ENCODE assay signal across 25 cellular contexts in genomic region chr22:20484948-20485683, GRCh38. TPM values are rescaled to one million over a fixed set of nuclear protein-coding genes. Genes with fewer than 3 reads are reported as not detected.
DNase-seq lines count a peak whose midpoint lies in the region; ATAC-seq, FAIRE-seq and TF ChIP-seq lines count a peak whose summit lies in the region.
"Had no signal": no experiment of that assay in that cellular context is flagged by ENCODE, and none has a peak within 500 bp of the region (broad histone marks: within the 10 kb centered on the region; RNA-seq: fewer than 3 reads in every experiment).

No MANE protein-coding gene starts in this region.

- peaks cover 41 to 64% of the 10 kb centered on the region in 2 donors for H3K36me3 Mint-ChIP-seq in CD14-positive monocyte
- peaks cover 20% of the 10 kb centered on the region for H3K36me3 Mint-ChIP-seq in neural crest cell (ENCODE audit: low read depth)
- H3K36me3 Mint-ChIP-seq in stimulated activated effector memory CD8-positive, alpha-beta T cell treated with anti-CD3 and anti-CD28 coated beads, Interleukin-12 subunit alpha, Interleukin-12 subunit beta, amount 100 ng/mL, for 72 hours = peaks cover 7% of the 10 kb centered on the region

- peaks cover 0 to 8% of the 10 kb centered on the region in 2 experiments; a peak in 4 of 5 replicates for H3K4me1 ChIP-seq in K562 (replicated peaks in 1 of 2; ENCODE audit: control insufficient read depth in 2 of 2, insufficient read depth in 2 of 2, low read length in 2 of 2)
- H3K4me1 ChIP-seq: A549; BE2C; BLaER1 treated with 17β-estradiol and CSF1 and Interleukin-3, amounts not matched to agents 10 nM and 100 nM; HAP-1 had no signal

- H3K4me3 Mint-ChIP-seq in CD14-positive monocyte = no peak overlapping the region
- no peak overlapping the region for H3K4me3 Mint-ChIP-seq in neural crest cell
- no peak overlapping the region for H3K4me3 Mint-ChIP-seq in stimulated activated effector memory CD8-positive, alpha-beta T cell treated with anti-CD3 and anti-CD28 coated beads, Interleukin-12 subunit alpha, Interleukin-12 subunit beta, amount 100 ng/mL, for 72 hours
- H3K4me3 Mint-ChIP-seq: HFFc6 had no signal

- no peak overlapping the region for H2AFZ ChIP-seq in K562 (ENCODE audit: low read depth, low read length)

- no peaks in the 10 kb centered on the region for H3K9me3 Mint-ChIP-seq in CD14-positive monocyte
- peaks cover under 1% of the 10 kb centered on the region for H3K9me3 Mint-ChIP-seq in neural crest cell
- no peaks in the 10 kb centered on the region for H3K9me3 Mint-ChIP-seq in stimulated activated effector memory CD8-positive, alpha-beta T cell treated with anti-CD3 and anti-CD28 coated beads, Interleukin-12 subunit alpha, Interleukin-12 subunit beta, amount 100 ng/mL, for 72 hours
- H3K9me3 Mint-ChIP-seq: CD4-positive, alpha-beta memory T cell; HFFc6 had no signal

- no peak for TF ChIP-seq CTCF in CD14-positive monocyte (IDR thresholded peaks at IDR 0.05)
- TF ChIP-seq CTCF in K562 (IDR thresholded peaks at IDR 0.05 in 2 of 3, conservative IDR thresholded peaks at IDR 0.05 in 1 of 3; ENCODE audit: insufficient read depth in 2 of 3, low read depth in 1 of 3, low read length in 3 of 3) = no peak
- TF ChIP-seq CTCF in neural crest cell (conservative IDR thresholded peaks at IDR 0.05) = no peak
- TF ChIP-seq CTCF in lower leg skin (IDR thresholded peaks at IDR 0.05) = no peak
- no peak for TF ChIP-seq CTCF in omental fat pad (IDR thresholded peaks at IDR 0.05)

- H3K27ac Mint-ChIP-seq in CD14-positive monocyte (peak overlapping the region in 4 of 7 donors; percentile 19 to 77 (median 36)), neural crest cell (ENCODE audit: unreplicated experiment) (peak overlapping the region; percentile 60)
- peak overlapping the region; percentile 3 for H3K27ac Mint-ChIP-seq in stimulated activated effector memory CD8-positive, alpha-beta T cell treated with anti-CD3 and anti-CD28 coated beads, Interleukin-12 subunit alpha, Interleukin-12 subunit beta, amount 100 ng/mL, for 72 hours
- H3K27ac Mint-ChIP-seq: HFFc6 had no signal

- no peaks in the 10 kb centered on the region for H3K9me3 ChIP-seq in K562 (replicated peaks; ENCODE audit: control insufficient read depth, insufficient read depth, low read depth, low read length)
- H3K9me3 ChIP-seq: A549, BE2C, HAP-1 had no signal

- H3K4me1 Mint-ChIP-seq in CD14-positive monocyte (peaks cover 3% of the 10 kb centered on the region), neural crest cell (peaks cover 4% of the 10 kb centered on the region)
- peaks cover 21% of the 10 kb centered on the region for H3K4me1 Mint-ChIP-seq in stimulated activated effector memory CD8-positive, alpha-beta T cell treated with anti-CD3 and anti-CD28 coated beads, Interleukin-12 subunit alpha, Interleukin-12 subunit beta, amount 100 ng/mL, for 72 hours

- TF ChIP-seq POLR2A in K562 (conservative IDR thresholded peaks at IDR 0.05) (no peak), lower leg skin (IDR thresholded peaks at IDR 0.05) (no peak)

- TF ChIP-seq RAD21 in K562 (CRISPR knock-in tag; conservative IDR thresholded peaks at IDR 0.05 in 1 of 2, IDR thresholded peaks at IDR 0.05 in 1 of 2) = no peak

- H3K27ac ChIP-seq in K562 (ENCODE audit: extremely low read depth, low read depth, low read length) = no peak overlapping the region
- H3K27ac ChIP-seq: A549; BLaER1 treated with 17β-estradiol and CSF1 and Interleukin-3, amounts not matched to agents 10 nM and 100 nM had no signal

- H4K20me1 ChIP-seq in K562 (replicated peaks; ENCODE audit: control insufficient read depth, insufficient read depth, low read length) = peaks cover 21% of the 10 kb centered on the region

- CTCF ChIA-PET in K562 (lab: Yijun Ruan, JAX; ENCODE audit: low intra/inter-chr PET ratio) = no interaction called here

- in situ Hi-C loops in K562 (cut with MboI) = no loop called here

- no peak for TF ChIP-seq EP300 in K562 (IDR thresholded peaks at IDR 0.05; ENCODE audit: low read length)

- POLR2A ChIA-PET in K562 (lab: Yijun Ruan, JAX) = interaction anchor here (0.6 to 9.2 kb wide), 11 partner anchors 8 to 594 kb away, joined by 3 to 74 read pairs (median 6); partner anchors contain the start of genes KLHL22 and MED15

- FAIRE-seq in K562 (lab: Jason Lieb, UNC) = no peak
- FAIRE-seq: A549, GM12891, GM18507, H54 had no signal

- no peaks in the 10 kb centered on the region for H3K27me3 ChIP-seq in K562 (ENCODE audit: control insufficient read depth in 2 of 2, insufficient read depth in 2 of 2, low read length in 2 of 2)
- H3K27me3 ChIP-seq: BE2C; BLaER1 treated with 17β-estradiol and CSF1 and Interleukin-3, amounts not matched to agents 10 nM and 100 nM had no signal

- H3K9ac ChIP-seq in K562 (ENCODE audit: insufficient read depth in 1 of 2, low read depth in 2 of 2, low read length in 2 of 2) = no peak overlapping the region
- H3K9ac ChIP-seq: BLaER1 treated with 17β-estradiol and CSF1 and Interleukin-3, amounts not matched to agents 10 nM and 100 nM had no signal

- H3K27me3 Mint-ChIP-seq in CD14-positive monocyte (ENCODE audit: low read depth in 3 of 3) (peaks cover 0 to 3% (median 0%) of the 10 kb centered on the region in 3 donors), neural crest cell (ENCODE audit: low read depth) (no peaks in the 10 kb centered on the region)
- H3K27me3 Mint-ChIP-seq: CD4-positive, alpha-beta memory T cell had no signal

- no peaks in the 10 kb centered on the region for H3K79me2 ChIP-seq in K562 (ENCODE audit: control insufficient read depth, insufficient read depth, low read length)

- no peak overlapping the region for H3K4me2 ChIP-seq in K562 (ENCODE audit: insufficient read depth, low read length)
- H3K4me2 ChIP-seq: A549; BLaER1 treated with 17β-estradiol and CSF1 and Interleukin-3, amounts not matched to agents 10 nM and 100 nM had no signal

- intact Hi-C loops in CD14-positive monocyte (cut with micrococcal nuclease) (no loop called here), K562 (cut with micrococcal nuclease) (no loop called here), lower leg skin (cut with DNase I; ENCODE audit: low total_unique reads) (no loop called here)

- H3K36me3 ChIP-seq in K562 (ENCODE audit: control insufficient read depth, insufficient read depth, low read length) = peaks cover 12% of the 10 kb centered on the region

- H3K9me1 ChIP-seq in K562 (ENCODE audit: control insufficient read depth, insufficient read depth, low read length) = peaks cover 13% of the 10 kb centered on the region

- ATAC-seq in K562 (no peak), omental fat pad (ENCODE audit: low FRiP score) (no peak)
- ATAC-seq in stimulated activated effector memory CD8-positive, alpha-beta T cell treated with anti-CD3 and anti-CD28 coated beads, Interleukin-12 subunit alpha, Interleukin-12 subunit beta, amount 100 ng/mL, for 72 hours = no peak
- ATAC-seq: A549 had no signal

- BruUV-seq in K562 (replicated peaks; lab: Mats Ljungman, UMichigan) = no TSS peak

- DNase-seq in CD14-positive monocyte (ENCODE audit: low spot score) (no peak), K562 (ENCODE audit: extremely low read depth in 1 of 4, low spot score in 3 of 4) (no peak), neural crest cell (ENCODE audit: low read depth, low spot score) (no peak), NCI-H1105 treated with DMSO at 0.1 percent for 48 hours (lab: John Stamatoyannopoulos, UW) (no peak), lower leg skin (ENCODE audit: low spot score in 2 of 2) (no peak), omental fat pad (ENCODE audit: low spot score) (no peak)
- no peak for DNase-seq in stimulated activated effector memory CD8-positive, alpha-beta T cell treated with anti-CD3 and anti-CD28 coated beads, Interleukin-12 subunit alpha, Interleukin-12 subunit beta, amount 100 ng/mL, for 72 hours (ENCODE audit: low spot score in 2 of 2)
- DNase-seq: 8988T; ACHN; AML-193; BE2C; Calu3; CD4-positive, alpha-beta memory T cell; COR-L47; DMS53; DMS79 treated with DMSO at 0.1 percent for 48 hours; GF-D8; GOT3; HFFc6 had no signal

- WGBS in K562 (ENCODE audit: insufficient coverage, low coverage, missing lambda C conversion rate) = 56% methylated on average over 4 of the region's 4 CpGs
- 94 to 95% methylated on average over 4 of the region's 4 CpGs for WGBS in lower leg skin, 2 donors

- no peak overlapping the region for H3K4me3 ChIP-seq in K562
- H3K4me3 ChIP-seq in lower leg skin (ENCODE audit: low read depth, poor library complexity, severe bottlenecking) = no peak overlapping the region
- H3K4me3 ChIP-seq: A549; BLaER1 treated with 17β-estradiol and CSF1 and Interleukin-3, amounts not matched to agents 10 nM and 100 nM; HAP-1 had no signal

RNA-seq across cellular contexts. Expression of gene KLHL22, which starts 10.5 kb away (rescaled TPM):
- 1 to 10 TPM; 7.8 to 9.2 TPM for polyA plus RNA-seq in CD14-positive monocyte
- 116 and 152 TPM in 2 replicates for total RNA-seq in K562 (2011; cell fraction: chromatin; rRNA removed; ENCODE audit: low replicate concordance)
- total RNA-seq in K562 (2011; cell fraction: nucleolus; rRNA removed) = 68.5 and 75.0 TPM in 2 replicates
- 88.1 and 101 TPM in 2 replicates for total RNA-seq in K562 (2011; cell fraction: nucleoplasm; rRNA removed)
- 15.1 and 15.6 TPM in 2 replicates for total RNA-seq in K562 (2014; rRNA removed)
- total RNA-seq in K562 (2014; rRNA removed; fragmentation: Illumina TruSeq; extraction: Trizol) = 13.5 and 15.3 TPM in 2 replicates
- total RNA-seq in K562 (2015; rRNA removed; fragmentation: Illumina TruSeq; extraction: Trizol) = 15.2 and 15.7 TPM in 2 replicates
- 20.1 and 21.1 TPM in 2 replicates for total RNA-seq in K562 (2021)
- 25.6 and 43.0 TPM in 2 replicates for polyA plus RNA-seq in K562 (2011; rRNA removed)
- 24.5 and 36.2 TPM in 2 replicates for polyA plus RNA-seq in K562 (2011; cell fraction: cytosol; rRNA removed)
- polyA plus RNA-seq in K562 (2011; cell fraction: nucleus; rRNA removed) = 73.7 and 92.5 TPM in 2 replicates
- polyA plus RNA-seq in K562 (2012) = 15.0 and 42.6 TPM in 2 replicates
- 15.4 and 16.5 TPM in 2 replicates for polyA plus RNA-seq in K562 (2014; fragmentation: Illumina TruSeq; extraction: Trizol)
- 1 to 10 TPM; 1.3 to 1.8 TPM for polyA plus RNA-seq in K562 (2014; fragmentation: Nextera tagmentation; extraction: Ambion mirVana)
- polyA plus RNA-seq in K562 (2014; rRNA removed) = 15.8 and 18.6 TPM in 2 replicates
- polyA minus RNA-seq in K562 (2011; rRNA and poly(A)+ RNA removed) = 24.1 and 42.3 TPM in 2 replicates
- polyA minus RNA-seq in K562 (2011; cell fraction: cytosol; rRNA and poly(A)+ RNA removed) = 13.4 and 21.4 TPM in 2 replicates
- polyA minus RNA-seq in K562 (2011; cell fraction: nucleus; rRNA and poly(A)+ RNA removed) = 36.2 and 65.9 TPM in 2 replicates
- 42.5 and 48.9 TPM in 2 replicates for total RNA-seq in neural crest cell
- total RNA-seq in lower leg skin = 10 to 100 TPM; 14.0 to 23.8 (median 20.2) TPM
- 10 to 100 TPM; 19.8 to 45.0 (median 32.9) TPM for total RNA-seq in omental fat pad

RNA-seq across cellular contexts. Expression of gene MED15, which starts 22.3 kb away (rescaled TPM):
- polyA plus RNA-seq in CD14-positive monocyte (10 to 100 TPM; 10.0 to 17.8 TPM), K562 (2011; rRNA removed) (40.4 and 111 TPM in 2 replicates), K562 (2014; fragmentation: Illumina TruSeq; extraction: Trizol) (76.0 and 122 TPM in 2 replicates), K562 (2014; fragmentation: Nextera tagmentation; extraction: Ambion mirVana) (1 to 10 TPM; 4.0 to 5.2 TPM), K562 (2014; rRNA removed) (102 and 130 TPM in 2 replicates)
- 482 and 971 TPM in 2 replicates for total RNA-seq in K562 (2011; cell fraction: chromatin; rRNA removed; ENCODE audit: low replicate concordance)
- 663 TPM in 2 replicates for total RNA-seq in K562 (2011; cell fraction: nucleolus; rRNA removed)
- total RNA-seq in K562 (2011; cell fraction: nucleoplasm; rRNA removed) = 469 and 476 TPM in 2 replicates
- total RNA-seq in K562 (2014; rRNA removed) (72.6 and 103 TPM in 2 replicates), K562 (2014; rRNA removed; fragmentation: Illumina TruSeq; extraction: Trizol) (26.1 and 26.4 TPM in 2 replicates), K562 (2015; rRNA removed; fragmentation: Illumina TruSeq; extraction: Trizol) (59.2 and 60.1 TPM in 2 replicates), K562 (2021) (264 and 271 TPM in 2 replicates), neural crest cell (78.6 and 84.5 TPM in 2 replicates), lower leg skin (10 to 100 TPM; 40.3 to 69.6 (median 49.2) TPM), omental fat pad (10 to 100 TPM; 36.5 to 90.5 (median 57.2) TPM)
- 75.5 and 117 TPM in 2 replicates for polyA plus RNA-seq in K562 (2011; cell fraction: cytosol; rRNA removed)
- 369 and 471 TPM in 2 replicates for polyA plus RNA-seq in K562 (2011; cell fraction: nucleus; rRNA removed)
- polyA plus RNA-seq in K562 (2012) = 148 and 229 TPM in 2 replicates
- 98.8 and 108 TPM in 2 replicates for polyA minus RNA-seq in K562 (2011; rRNA and poly(A)+ RNA removed)
- 188 and 326 TPM in 2 replicates for polyA minus RNA-seq in K562 (2011; cell fraction: cytosol; rRNA and poly(A)+ RNA removed)
- 310 and 409 TPM in 2 replicates for polyA minus RNA-seq in K562 (2011; cell fraction: nucleus; rRNA and poly(A)+ RNA removed)

RNA-seq across cellular contexts. Expression of gene SCARF2, which starts 47.5 kb away (rescaled TPM):
- polyA plus RNA-seq in CD14-positive monocyte (under 1 TPM in 1 of 2 donors, not detected in 1; 0.12 TPM), K562 (2011; rRNA removed) (0.06 and 0.26 TPM in 2 replicates), K562 (2014; fragmentation: Illumina TruSeq; extraction: Trizol) (not detected in 2 replicates), K562 (2014; fragmentation: Nextera tagmentation; extraction: Ambion mirVana) (not detected), K562 (2014; rRNA removed) (0.13 and 0.23 TPM in 2 replicates)
- total RNA-seq in K562 (2011; cell fraction: chromatin; rRNA removed; ENCODE audit: low replicate concordance) = 0.65 TPM in 1 of 2 replicates, not detected in the other
- total RNA-seq in K562 (2011; cell fraction: nucleolus; rRNA removed) = 0.50 and 0.92 TPM in 2 replicates
- 0.15 TPM in 2 replicates for total RNA-seq in K562 (2011; cell fraction: nucleoplasm; rRNA removed)
- total RNA-seq in K562 (2014; rRNA removed) (0.20 and 0.32 TPM in 2 replicates), K562 (2014; rRNA removed; fragmentation: Illumina TruSeq; extraction: Trizol) (not detected in 2 replicates), K562 (2015; rRNA removed; fragmentation: Illumina TruSeq; extraction: Trizol) (not detected in 2 replicates), K562 (2021) (0.13 and 0.29 TPM in 2 replicates), neural crest cell (23.1 and 23.4 TPM in 2 replicates), lower leg skin (1 to 10 TPM; 6.1 to 9.6 (median 8.4) TPM), omental fat pad (10 to 100 TPM in 2 of 4 donors, 1 to 10 TPM in 2; 9.4 to 17.9 (median 12.3) TPM)
- 0.15 and 0.25 TPM in 2 replicates for polyA plus RNA-seq in K562 (2011; cell fraction: cytosol; rRNA removed)
- 0.61 and 0.65 TPM in 2 replicates for polyA plus RNA-seq in K562 (2011; cell fraction: nucleus; rRNA removed)
- polyA plus RNA-seq in K562 (2012) = 0.21 and 1.3 TPM in 2 replicates
- polyA minus RNA-seq in K562 (2011; rRNA and poly(A)+ RNA removed) = not detected in 2 replicates
- not detected in 2 replicates for polyA minus RNA-seq in K562 (2011; cell fraction: cytosol; rRNA and poly(A)+ RNA removed)
- polyA minus RNA-seq in K562 (2011; cell fraction: nucleus; rRNA and poly(A)+ RNA removed) = 0.22 and 0.27 TPM in 2 replicates

Comparison
In these comparisons a context has a peak if more than half of its experiments do, and no peak if none do; other contexts are left out.
1. H3K27ac Mint-ChIP-seq: peak in every context shown above with its lines; median percentile 60 in neural crest cell; 36 in CD14-positive monocyte; 3 in stimulated activated effector memory CD8-positive, alpha-beta T cell treated with anti-CD3 and anti-CD28 coated beads, Interleukin-12 subunit alpha, Interleukin-12 subunit beta, amount 100 ng/mL, for 72 hours.